Comparison of ENCODE assay signal across 1 cellular context in genomic region chr9:2727966-2728613, GRCh38.
TF ChIP-seq lines count a peak whose summit lies in the region.

No MANE protein-coding gene starts in this region.

TF ChIP-seq in GM12878, 131 proteins besides CTCF, POLR2A, EP300 and RAD21 (continued from another document):
- TF ChIP-seq TARDBP (IDR thresholded peaks at IDR 0.05; ENCODE audit: borderline replicate concordance) = no peak
- no peak for TF ChIP-seq DPF2 (IDR thresholded peaks at IDR 0.05)
- TF ChIP-seq CBX5 (IDR thresholded peaks at IDR 0.05; ENCODE audit: low read depth) = no peak
- peak; percentile 83 for TF ChIP-seq PBX3 (IDR thresholded peaks at IDR 0.05; ENCODE audit: insufficient replicate concordance, low read depth, low read length)
- TF ChIP-seq JUNB (IDR thresholded peaks at IDR 0.05) = no peak
- TF ChIP-seq KAT2A (conservative IDR thresholded peaks at IDR 0.05; ENCODE audit: control insufficient read depth, low read depth, low read length) = no peak
- no peak for TF ChIP-seq CBX3 (IDR thresholded peaks at IDR 0.05; ENCODE audit: borderline replicate concordance, low read depth)
- no peak for TF ChIP-seq ZNF207 (IDR thresholded peaks at IDR 0.05; ENCODE audit: borderline replicate concordance)
- peak; percentile 63; the same call in 1 of the 2 replicates for TF ChIP-seq RB1 (IDR thresholded peaks at IDR 0.05; ENCODE audit: borderline replicate concordance)
